In genomic region chr2:102050854-102051391, GRCh38 we compare ENCODE assay signal across 1 cellular context.
TF ChIP-seq lines count a peak whose summit lies in the region.

No MANE protein-coding gene starts in this region.

TF ChIP-seq in HepG2, 621 proteins besides CTCF, POLR2A, EP300 and RAD21 (continued from another document):
- TF ChIP-seq FOXP4 (CRISPR knock-in tag; IDR thresholded peaks at IDR 0.05) = no peak
- peak; percentile 54; the same call in 1 of the 2 replicates for TF ChIP-seq NR2C2 (CRISPR knock-in tag; IDR thresholded peaks at IDR 0.05; ENCODE audit: borderline replicate concordance)
- TF ChIP-seq ELF3 (CRISPR knock-in tag; IDR thresholded peaks at IDR 0.05) = no peak
